ENCODE assay signal across 19 cellular contexts in the genomic region with DNA sequence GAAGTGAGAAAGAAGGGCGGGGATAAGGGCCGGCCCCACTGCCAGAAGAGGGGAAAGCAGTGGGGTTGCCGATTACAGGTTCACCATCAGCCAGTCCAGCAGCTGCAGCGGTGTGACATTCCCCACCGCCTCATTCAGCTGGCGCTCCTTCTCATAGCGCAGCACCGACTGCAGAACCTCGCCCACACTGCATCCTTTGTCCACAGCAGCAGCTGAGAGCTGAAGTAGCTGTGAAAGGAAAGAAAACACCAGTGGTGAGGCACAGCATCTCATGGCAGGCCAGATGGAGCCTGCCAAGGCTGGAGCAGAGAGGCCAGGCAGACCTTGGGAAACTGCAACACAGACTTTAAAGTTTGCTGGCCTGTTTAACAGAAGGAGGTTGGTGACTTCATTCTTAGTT.
"Had no signal": no experiment of that assay in that cellular context is flagged by ENCODE, and none has a peak within 500 bp of the region (broad histone marks: within the 10 kb centered on the region; RNA-seq: fewer than 3 reads in every experiment).

No MANE protein-coding gene starts in this region.

- H3K9me3 Mint-ChIP-seq: activated naive CD8-positive, alpha-beta T cell treated with anti-CD3 and anti-CD28 coated beads, Interleukin-2, amount 10 ng/mL, durations not matched to agents 7 days and 5 days; immature natural killer cell; naive thymus-derived CD8-positive, alpha-beta T cell; stimulated activated effector memory CD8-positive, alpha-beta T cell treated with anti-CD3 and anti-CD28 coated beads, Interleukin-12 subunit alpha, Interleukin-12 subunit beta, amount 100 ng/mL, for 72 hours had no signal

- H3K27me3 ChIP-seq: brain microvascular endothelial cell, colonic mucosa, sigmoid colon, tibial artery had no signal

- ATAC-seq: activated CD4-positive, alpha-beta T cell treated with anti-CD3 and anti-CD28 coated beads for 36 hours; naive thymus-derived CD8-positive, alpha-beta T cell; stimulated activated effector memory CD8-positive, alpha-beta T cell treated with anti-CD3 and anti-CD28 coated beads, Interleukin-12 subunit alpha, Interleukin-12 subunit beta, amount 100 ng/mL, for 72 hours had no signal

- DNase-seq: activated CD4-positive, alpha-beta T cell treated with anti-CD3 and anti-CD28 coated beads for 36 hours; activated CD4-positive, alpha-beta T cell treated with anti-CD3 and anti-CD28 coated beads, Interleukin-2, amount 50 U/mL, for 48 hours; activated gamma-delta T cell treated with Interleukin-2 at 50 U/mL for 16 hours; activated naive CD8-positive, alpha-beta T cell treated with anti-CD3 and anti-CD28 coated beads, Interleukin-2, amount 10 ng/mL, durations not matched to agents 7 days and 5 days; aorta; brain microvascular endothelial cell; central memory CD4-positive, alpha-beta T cell; colonic mucosa; foreskin melanocyte; immature natural killer cell; mesendoderm; naive thymus-derived CD8-positive, alpha-beta T cell; sigmoid colon; stimulated activated CD4-positive, alpha-beta T cell treated with anti-CD3 and anti-CD28 coated beads, Interleukin-4, amount 100 ng/mL, for 24 hours; T-helper 2 cell; tibial artery; WERI-Rb-1 had no signal

- H3K4me3 Mint-ChIP-seq: activated CD4-positive, alpha-beta T cell treated with anti-CD3 and anti-CD28 coated beads for 36 hours; activated naive CD8-positive, alpha-beta T cell treated with anti-CD3 and anti-CD28 coated beads, Interleukin-2, amount 10 ng/mL, durations not matched to agents 7 days and 5 days; immature natural killer cell; naive thymus-derived CD8-positive, alpha-beta T cell; stimulated activated effector memory CD8-positive, alpha-beta T cell treated with anti-CD3 and anti-CD28 coated beads, Interleukin-12 subunit alpha, Interleukin-12 subunit beta, amount 100 ng/mL, for 72 hours had no signal

- H3K4me3 ChIP-seq: colonic mucosa, sigmoid colon, tibial artery had no signal

- H3K27ac ChIP-seq: brain microvascular endothelial cell, colonic mucosa, parathyroid adenoma, sigmoid colon, tibial artery, WERI-Rb-1 had no signal

- H3K4me1 Mint-ChIP-seq: activated CD4-positive, alpha-beta T cell treated with anti-CD3 and anti-CD28 coated beads for 36 hours; immature natural killer cell; naive thymus-derived CD8-positive, alpha-beta T cell; stimulated activated effector memory CD8-positive, alpha-beta T cell treated with anti-CD3 and anti-CD28 coated beads, Interleukin-12 subunit alpha, Interleukin-12 subunit beta, amount 100 ng/mL, for 72 hours had no signal

- H3K27me3 Mint-ChIP-seq: activated CD4-positive, alpha-beta T cell treated with anti-CD3 and anti-CD28 coated beads for 36 hours; activated naive CD8-positive, alpha-beta T cell treated with anti-CD3 and anti-CD28 coated beads, Interleukin-2, amount 10 ng/mL, durations not matched to agents 7 days and 5 days; naive thymus-derived CD8-positive, alpha-beta T cell had no signal

- H3K27ac Mint-ChIP-seq: activated CD4-positive, alpha-beta T cell treated with anti-CD3 and anti-CD28 coated beads for 36 hours; activated naive CD8-positive, alpha-beta T cell treated with anti-CD3 and anti-CD28 coated beads, Interleukin-2, amount 10 ng/mL, durations not matched to agents 7 days and 5 days; immature natural killer cell; stimulated activated effector memory CD8-positive, alpha-beta T cell treated with anti-CD3 and anti-CD28 coated beads, Interleukin-12 subunit alpha, Interleukin-12 subunit beta, amount 100 ng/mL, for 72 hours had no signal
